In the genomic region with DNA sequence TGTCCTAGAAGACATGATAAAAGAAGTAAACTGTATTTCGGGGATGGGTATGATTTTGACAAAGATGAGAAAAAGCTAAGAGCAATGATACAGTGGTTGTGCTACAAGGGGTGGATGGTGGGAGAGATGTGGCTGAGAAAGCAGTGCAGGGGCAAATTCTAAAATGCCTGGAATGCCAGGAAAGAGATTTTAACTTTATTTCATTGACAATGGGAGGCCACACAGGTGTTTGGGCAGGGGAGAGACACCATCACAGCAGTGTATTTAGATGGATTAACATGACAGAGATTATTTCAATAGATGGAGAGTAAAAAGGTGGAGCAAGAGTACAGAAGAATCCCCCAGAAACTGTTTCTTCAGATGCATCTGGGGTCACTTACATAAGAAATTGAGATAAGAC, we compare ENCODE assay signal across 18 cellular contexts.
A peak's percentile ranks its signal among the peaks of the same experiment; 100 is the strongest.
DNase-seq lines count a peak whose midpoint lies in the region; ATAC-seq, FAIRE-seq and TF ChIP-seq lines count a peak whose summit lies in the region.
"Had no signal": no experiment of that assay in that cellular context is flagged by ENCODE, and none has a peak within 500 bp of the region (broad histone marks: within the 10 kb centered on the region; RNA-seq: fewer than 3 reads in every experiment).

No MANE protein-coding gene starts in this region.

- H3K4me1 Mint-ChIP-seq in WTC11: peaks cover 56% of the 10 kb centered on the region

- 70% methylated on average over 1 of the region's 1 CpG; no CpG with 5 or more reads in 1 of the 2 experiments for WGBS in H1 (ENCODE audit: extremely low coverage in 1 of 2, insufficient coverage in 1 of 2, insufficient read length in 1 of 2, insufficient replicate concordance in 2 of 2, low coverage in 1 of 2, low lambda C conversion rate in 2 of 2, missing lambda C conversion rate in 1 of 2), 2 experiments

- H3K36me3 ChIP-seq in HUES48 (ENCODE audit: control insufficient read depth, insufficient read depth, low read length) (no peaks in the 10 kb centered on the region), H1 (ENCODE audit: control insufficient read depth in 2 of 4, insufficient read depth in 4 of 4, low read length in 3 of 4) (peaks cover 0 to 6% (median 0%) of the 10 kb centered on the region in 4 experiments; a peak in 1 of 8 replicates), iPS-20b (ENCODE audit: insufficient read depth, low read depth, low read length) (peaks cover 6% of the 10 kb centered on the region; the same call in 1 of the 2 replicates)
- H3K36me3 ChIP-seq: BLaER1 treated with 17β-estradiol and CSF1 and Interleukin-3, amounts not matched to agents 10 nM and 100 nM had no signal

- no peak overlapping the region for H3K18ac ChIP-seq in H1 (ENCODE audit: extremely low read depth, low read length)

- H2BK12ac ChIP-seq in H1 (ENCODE audit: low read depth, low read length): peak overlapping the region; percentile 40

- no peak for TF ChIP-seq RAD21 in H1 (IDR thresholded peaks at IDR 0.05 in 1 of 2, conservative IDR thresholded peaks at IDR 0.05 in 1 of 2; ENCODE audit: low read depth in 2 of 2, low read length in 2 of 2)

- no peaks in the 10 kb centered on the region for H4K20me1 ChIP-seq in H1 (replicated peaks in 1 of 2; ENCODE audit: control insufficient read depth in 1 of 2, insufficient read depth in 2 of 2, low read length in 2 of 2)
- H4K20me1 ChIP-seq: BLaER1 treated with 17β-estradiol and CSF1 and Interleukin-3, amounts not matched to agents 10 nM and 100 nM had no signal

- no peak overlapping the region for H2BK15ac ChIP-seq in H1 (ENCODE audit: low read length)

- no peaks in the 10 kb centered on the region for H3K79me1 ChIP-seq in H1 (ENCODE audit: low read depth, low read length)

- POLR2A ChIA-PET in WTC11 (lab: Charles Lee) (no interaction called here), H1 (lab: Charles Lee; ENCODE audit: partially characterized antibody) (no interaction called here), GM10248 (lab: Yijun Ruan, JAX) (no interaction called here)

- peak overlapping the region in 1 of 2 experiments; percentile 40; a peak in 2 of 4 replicates for H3K4me2 ChIP-seq in H1 (ENCODE audit: insufficient read depth in 1 of 2, low read depth in 2 of 2, low read length in 2 of 2)
- H3K4me2 ChIP-seq: BLaER1 treated with 17β-estradiol and CSF1 and Interleukin-3, amounts not matched to agents 10 nM and 100 nM; KMS-11 had no signal

- H4K8ac ChIP-seq in H1 (ENCODE audit: extremely low read depth, insufficient read depth, low read length): no peak overlapping the region

- TF ChIP-seq EP300 in H1 (IDR thresholded peaks at IDR 0.05; ENCODE audit: borderline replicate concordance in 1 of 2, low read depth in 2 of 2, low read length in 2 of 2): peak in 1 of 2 experiments; percentile 70; a peak in 1 of 3 replicates

- TF ChIP-seq POLR2A in H1 (IDR thresholded peaks at IDR 0.05; ENCODE audit: control extremely low read depth in 1 of 2, low read depth in 2 of 2, low read length in 2 of 2) (no peak), H54 (IDR thresholded peaks at IDR 0.05; ENCODE audit: low read depth, low read length) (no peak)

- no peak overlapping the region for H2AFZ ChIP-seq in H1 (ENCODE audit: low read length)

- no peak overlapping the region for H2BK120ac ChIP-seq in H1 (replicated peaks; ENCODE audit: low read depth, low read length)

- ATAC-seq in WTC11: peak; percentile 64
- ATAC-seq in GM18873 (IDR thresholded peaks at IDR 0.05; ENCODE audit: low FRiP score, unreplicated experiment): no peak
- ATAC-seq: CD8-positive, alpha-beta T cell; HCT116 had no signal

- H3K4me3 ChIP-seq in HUES48 (ENCODE audit: low read depth, low read length) (no peak overlapping the region), H1 (ENCODE audit: extremely low read depth in 1 of 4, insufficient read depth in 2 of 4, low read depth in 3 of 4, low read length in 4 of 4) (peak overlapping the region in 1 of 4 experiments; percentile 12; a peak in 1 of 8 replicates), iPS-20b (ENCODE audit: low read length) (peak overlapping the region; percentile 29; the same call in 1 of the 2 replicates)
- H3K4me3 ChIP-seq: BLaER1 treated with 17β-estradiol and CSF1 and Interleukin-3, amounts not matched to agents 10 nM and 100 nM had no signal

- H3K27me3 ChIP-seq in HUES48 (ENCODE audit: control insufficient read depth, insufficient read depth, low read length): no peaks in the 10 kb centered on the region
- no peaks in the 10 kb centered on the region for H3K27me3 ChIP-seq in H1 (replicated peaks in 1 of 4; ENCODE audit: control insufficient read depth in 3 of 4, extremely low read depth in 1 of 4, insufficient read depth in 3 of 4, low read length in 3 of 4)
- H3K27me3 ChIP-seq in iPS-20b (ENCODE audit: insufficient read depth, low read length): no peaks in the 10 kb centered on the region
- H3K27me3 ChIP-seq: BLaER1 treated with 17β-estradiol and CSF1 and Interleukin-3, amounts not matched to agents 10 nM and 100 nM had no signal

- H3K23me2 ChIP-seq in H1 (ENCODE audit: low read depth, low read length): no peaks in the 10 kb centered on the region; the same call in 1 of the 2 replicates

- no peak overlapping the region for H3K14ac ChIP-seq in H1 (ENCODE audit: insufficient read length)

- DNase-seq in WTC11 (ENCODE audit: low spot score) (no peak), H1 (ENCODE audit: low read depth in 1 of 2, low spot score in 2 of 2) (no peak), GM10248 (ENCODE audit: extremely low spot score) (no peak), H54 (ENCODE audit: insufficient read length, low spot score) (no peak)
- DNase-seq: Calu3; CD8-positive, alpha-beta T cell; DND-41; EL; HFFc6 had no signal

- peaks cover 5% of the 10 kb centered on the region for H3K9me3 Mint-ChIP-seq in WTC11
- H3K9me3 Mint-ChIP-seq: CD8-positive, alpha-beta T cell; HFFc6 had no signal

- peak overlapping the region; percentile 47 for H3K27ac Mint-ChIP-seq in WTC11
- H3K27ac Mint-ChIP-seq: B cell; CD8-positive, alpha-beta T cell; HFFc6 had no signal

- no peak overlapping the region for H4K5ac ChIP-seq in H1 (ENCODE audit: insufficient read length, low read depth, low read length)

- no peak overlapping the region for H3K56ac ChIP-seq in H1 (replicated peaks; ENCODE audit: insufficient read length, low read depth, low read length)

- no peaks in the 10 kb centered on the region for H3K27me3 Mint-ChIP-seq in WTC11 (ENCODE audit: low read depth)

- no peak overlapping the region for H3K4ac ChIP-seq in H1 (replicated peaks; ENCODE audit: insufficient read length, low read depth, low read length)

- CTCF ChIA-PET in WTC11 (lab: Charles Lee) (interaction anchor here (3.0 to 8.3 kb wide), 3 partner anchors 115 to 142 kb away, joined by 24 to 220 read pairs (median 25); no protein-coding TSS in a partner anchor), H1 (lab: Charles Lee; ENCODE audit: partially characterized antibody) (interaction anchor here (0.6 to 9.5 kb wide), 14 partner anchors 10 to 163 kb away, joined by 3 to 126 read pairs (median 22); partner anchors contain the start of gene MAMDC2), GM10248 (lab: Yijun Ruan, JAX) (interaction anchor here (1.1 to 8.8 kb wide), 8 partner anchors 7 to 693 kb away, joined by 3 to 168 read pairs (median 50); no protein-coding TSS in a partner anchor)

- TF ChIP-seq CTCF in WTC11 (IDR thresholded peaks at IDR 0.05) (no peak), H1 (IDR thresholded peaks at IDR 0.05; ENCODE audit: control extremely low read depth in 1 of 3, insufficient read depth in 1 of 3, low read depth in 1 of 3, low read length in 3 of 3) (no peak), GM10248 (IDR thresholded peaks at IDR 0.05; ENCODE audit: control extremely low read depth, extremely low read depth, low read depth, missing control alignments) (no peak)

- no peaks in the 10 kb centered on the region for H3K9me3 ChIP-seq in HUES48 (ENCODE audit: control insufficient read depth, insufficient read depth, low read length)
- no peaks in the 10 kb centered on the region for H3K9me3 ChIP-seq in H1 (ENCODE audit: insufficient read depth in 2 of 2, low read depth in 1 of 2, low read length in 1 of 2)
- no peaks in the 10 kb centered on the region for H3K9me3 ChIP-seq in iPS-20b (ENCODE audit: insufficient read depth, low read depth, low read length)
- H3K9me3 ChIP-seq: BLaER1 treated with 17β-estradiol and CSF1 and Interleukin-3, amounts not matched to agents 10 nM and 100 nM had no signal

- 0 out of 2 replicates have a peak overlapping the region, but pooled peaks have one; percentile 6 for H2BK5ac ChIP-seq in H1 (ENCODE audit: low read depth, low read length)

- H3K27ac ChIP-seq in HUES48 (ENCODE audit: low read depth, low read length) (peak overlapping the region; percentile 32), H1 (ENCODE audit: low read depth, low read length) (no peak overlapping the region), iPS-20b (ENCODE audit: low read length) (peak overlapping the region; percentile 29)
- H3K27ac ChIP-seq: BLaER1 treated with 17β-estradiol and CSF1 and Interleukin-3, amounts not matched to agents 10 nM and 100 nM; KMS-11 had no signal

- no peak overlapping the region for H3K9ac ChIP-seq in HUES48 (ENCODE audit: low read depth, low read length)
- no peak overlapping the region for H3K9ac ChIP-seq in H1 (replicated peaks in 1 of 4; ENCODE audit: extremely low read depth in 1 of 4, low read depth in 3 of 4, low read length in 3 of 4)
- H3K9ac ChIP-seq in iPS-20b (ENCODE audit: low read depth, low read length): peak overlapping the region; percentile 1; the same call in 1 of the 2 replicates
- H3K9ac ChIP-seq: BLaER1 treated with 17β-estradiol and CSF1 and Interleukin-3, amounts not matched to agents 10 nM and 100 nM; KMS-11 had no signal

- H2AK5ac ChIP-seq in H1 (ENCODE audit: low read depth, low read length): no peak overlapping the region

- peak overlapping the region; percentile 2 for H3K4me3 Mint-ChIP-seq in WTC11
- H3K4me3 Mint-ChIP-seq: B cell; CD8-positive, alpha-beta T cell; HFFc6 had no signal

- peak; percentile 45 for FAIRE-seq in H1 (lab: Jason Lieb, UNC)
- no peak for FAIRE-seq in H54 (lab: Jason Lieb, UNC)
- FAIRE-seq: GM12891, HTR-8/SVneo had no signal

- H3K4me1 ChIP-seq in HUES48 (ENCODE audit: control insufficient read depth, insufficient read depth, low read length) (peaks cover 29% of the 10 kb centered on the region), H1 (replicated peaks in 1 of 4; ENCODE audit: control insufficient read depth in 3 of 4, insufficient read depth in 4 of 4, low read length in 3 of 4) (peaks cover 0 to 8% (median 5%) of the 10 kb centered on the region in 4 experiments; a peak in 4 of 7 replicates), iPS-20b (ENCODE audit: insufficient read depth, low read length) (peaks cover 22% of the 10 kb centered on the region; the same call in 1 of the 2 replicates)

- H4K91ac ChIP-seq in H1 (replicated peaks; ENCODE audit: insufficient read length, low read length): no peak overlapping the region

- no peak overlapping the region for H2BK20ac ChIP-seq in H1 (ENCODE audit: low read length)

- H3K36me3 Mint-ChIP-seq in WTC11: peaks cover 5% of the 10 kb centered on the region
- H3K36me3 Mint-ChIP-seq: CD8-positive, alpha-beta T cell had no signal

- no peaks in the 10 kb centered on the region for H3K79me2 ChIP-seq in H1 (ENCODE audit: control insufficient read depth in 1 of 2, insufficient read depth in 2 of 2, low read length in 2 of 2)

- no peak overlapping the region for H3K23ac ChIP-seq in H1 (ENCODE audit: insufficient read length)

TF ChIP-seq in WTC11, 78 proteins besides CTCF, POLR2A, EP300 and RAD21 (continues in another document):
- TF ChIP-seq SMAD4 (CRISPR knock-in tag; IDR thresholded peaks at IDR 0.05): no peak
